1 cellular context compared by ENCODE assay signal in the genomic region with DNA sequence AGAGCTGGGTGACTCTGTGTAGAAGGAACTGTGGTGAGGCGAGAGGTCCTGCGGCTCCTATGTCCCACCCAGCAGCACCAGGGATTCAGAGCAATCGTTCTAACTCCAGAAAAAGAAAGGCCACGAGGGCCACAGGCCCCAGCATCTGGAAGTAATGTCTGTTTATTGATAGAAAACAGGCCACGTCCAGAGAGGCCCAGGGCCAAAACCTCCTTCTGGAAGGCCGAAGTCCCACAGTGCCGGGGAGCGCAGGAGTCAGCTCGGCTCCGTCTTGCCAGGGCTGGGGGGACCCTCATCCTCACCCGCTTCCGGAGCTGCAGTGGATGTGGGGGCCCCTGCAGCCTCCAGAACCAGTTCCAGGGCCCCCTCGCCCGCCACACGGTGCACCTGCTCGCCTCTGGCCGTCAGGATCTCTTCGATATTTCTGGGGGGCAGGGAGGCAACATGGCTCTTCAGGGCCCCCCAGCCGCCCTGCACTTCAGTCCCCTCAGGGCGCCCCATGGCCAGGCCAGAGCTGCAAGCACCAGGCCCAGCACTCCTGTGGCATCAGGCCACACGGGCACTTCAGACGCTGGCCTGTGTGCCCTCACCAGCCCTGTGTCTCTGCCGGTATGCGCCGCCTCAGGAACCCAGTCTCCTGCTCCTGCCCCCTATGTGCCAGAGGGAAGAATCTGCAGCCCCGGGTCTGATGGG.
A peak's percentile ranks its signal among the peaks of the same experiment; 100 is the strongest.
TF ChIP-seq lines count a peak whose summit lies in the region.

No MANE protein-coding gene starts in this region.

TF ChIP-seq in K562, 482 proteins besides CTCF, POLR2A, EP300 and RAD21:
- TF ChIP-seq RBM22 (IDR thresholded peaks at IDR 0.05; ENCODE audit: low read depth, low read length, poor library complexity, severe bottlenecking) (peak; percentile 21), HNRNPK (IDR thresholded peaks at IDR 0.05; ENCODE audit: low read depth, low read length, poor library complexity, severe bottlenecking) (no peak), TEAD4 (IDR thresholded peaks at IDR 0.05; ENCODE audit: low read length) (no peak), TEAD4 (CRISPR knock-in tag; IDR thresholded peaks at IDR 0.05; ENCODE audit: borderline replicate concordance) (no peak)
- TF ChIP-seq, protein P1, sequence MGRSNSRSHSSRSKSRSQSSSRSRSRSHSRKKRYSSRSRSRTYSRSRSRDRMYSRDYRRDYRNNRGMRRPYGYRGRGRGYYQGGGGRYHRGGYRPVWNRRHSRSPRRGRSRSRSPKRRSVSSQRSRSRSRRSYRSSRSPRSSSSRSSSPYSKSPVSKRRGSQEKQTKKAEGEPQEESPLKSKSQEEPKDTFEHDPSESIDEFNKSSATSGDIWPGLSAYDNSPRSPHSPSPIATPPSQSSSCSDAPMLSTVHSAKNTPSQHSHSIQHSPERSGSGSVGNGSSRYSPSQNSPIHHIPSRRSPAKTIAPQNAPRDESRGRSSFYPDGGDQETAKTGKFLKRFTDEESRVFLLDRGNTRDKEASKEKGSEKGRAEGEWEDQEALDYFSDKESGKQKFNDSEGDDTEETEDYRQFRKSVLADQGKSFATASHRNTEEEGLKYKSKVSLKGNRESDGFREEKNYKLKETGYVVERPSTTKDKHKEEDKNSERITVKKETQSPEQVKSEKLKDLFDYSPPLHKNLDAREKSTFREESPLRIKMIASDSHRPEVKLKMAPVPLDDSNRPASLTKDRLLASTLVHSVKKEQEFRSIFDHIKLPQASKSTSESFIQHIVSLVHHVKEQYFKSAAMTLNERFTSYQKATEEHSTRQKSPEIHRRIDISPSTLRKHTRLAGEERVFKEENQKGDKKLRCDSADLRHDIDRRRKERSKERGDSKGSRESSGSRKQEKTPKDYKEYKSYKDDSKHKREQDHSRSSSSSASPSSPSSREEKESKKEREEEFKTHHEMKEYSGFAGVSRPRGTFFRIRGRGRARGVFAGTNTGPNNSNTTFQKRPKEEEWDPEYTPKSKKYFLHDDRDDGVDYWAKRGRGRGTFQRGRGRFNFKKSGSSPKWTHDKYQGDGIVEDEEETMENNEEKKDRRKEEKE (IDR thresholded peaks at IDR 0.05; ENCODE audit: borderline replicate concordance in 1 of 2, control insufficient read depth in 1 of 2, low read depth in 2 of 2, low read length in 1 of 2), result no peak
- TF ChIP-seq, protein P2, sequence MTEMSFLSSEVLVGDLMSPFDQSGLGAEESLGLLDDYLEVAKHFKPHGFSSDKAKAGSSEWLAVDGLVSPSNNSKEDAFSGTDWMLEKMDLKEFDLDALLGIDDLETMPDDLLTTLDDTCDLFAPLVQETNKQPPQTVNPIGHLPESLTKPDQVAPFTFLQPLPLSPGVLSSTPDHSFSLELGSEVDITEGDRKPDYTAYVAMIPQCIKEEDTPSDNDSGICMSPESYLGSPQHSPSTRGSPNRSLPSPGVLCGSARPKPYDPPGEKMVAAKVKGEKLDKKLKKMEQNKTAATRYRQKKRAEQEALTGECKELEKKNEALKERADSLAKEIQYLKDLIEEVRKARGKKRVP (CRISPR knock-in tag; IDR thresholded peaks at IDR 0.05), result no peak
- TF ChIP-seq, protein P3, sequence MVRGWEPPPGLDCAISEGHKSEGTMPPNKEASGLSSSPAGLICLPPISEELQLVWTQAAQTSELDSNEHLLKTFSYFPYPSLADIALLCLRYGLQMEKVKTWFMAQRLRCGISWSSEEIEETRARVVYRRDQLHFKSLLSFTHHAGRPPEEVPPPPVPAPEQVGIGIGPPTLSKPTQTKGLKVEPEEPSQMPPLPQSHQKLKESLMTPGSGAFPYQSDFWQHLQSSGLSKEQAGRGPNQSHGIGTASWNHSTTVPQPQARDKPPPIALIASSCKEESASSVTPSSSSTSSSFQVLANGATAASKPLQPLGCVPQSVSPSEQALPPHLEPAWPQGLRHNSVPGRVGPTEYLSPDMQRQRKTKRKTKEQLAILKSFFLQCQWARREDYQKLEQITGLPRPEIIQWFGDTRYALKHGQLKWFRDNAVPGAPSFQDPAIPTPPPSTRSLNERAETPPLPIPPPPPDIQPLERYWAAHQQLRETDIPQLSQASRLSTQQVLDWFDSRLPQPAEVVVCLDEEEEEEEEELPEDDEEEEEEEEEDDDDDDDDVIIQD (CRISPR knock-in tag; IDR thresholded peaks at IDR 0.05), result no peak
TF ChIP-seq in K562: peak in this region for 1.
